ENCODE assay signal across 7 cellular contexts in genomic region chr1:88595355-88595754, GRCh38.
A peak's percentile ranks its signal among the peaks of the same experiment; 100 is the strongest.
DNase-seq lines count a peak whose midpoint lies in the region; ATAC-seq, FAIRE-seq and TF ChIP-seq lines count a peak whose summit lies in the region.

No MANE protein-coding gene starts in this region.

- H3K36me3 ChIP-seq in fibroblast of lung (ENCODE audit: control insufficient read depth, insufficient read depth, low read length): no peaks in the 10 kb centered on the region

- peak; percentile 45 for FAIRE-seq in H54 (lab: Jason Lieb, UNC)

- H3K4me2 ChIP-seq in fibroblast of lung (ENCODE audit: extremely low read depth, insufficient read depth, low read length): no peak overlapping the region

- TF ChIP-seq POLR2A in H54 (IDR thresholded peaks at IDR 0.05; ENCODE audit: low read depth, low read length): no peak

- H3K79me2 ChIP-seq in fibroblast of lung (ENCODE audit: control insufficient read depth, insufficient read depth, low read length): no peaks in the 10 kb centered on the region

- no peak for ATAC-seq in GM21576 (IDR thresholded peaks at IDR 0.05; ENCODE audit: unreplicated experiment)
- no peak for ATAC-seq in sciatic nerve
- ATAC-seq in GM18867 (IDR thresholded peaks at IDR 0.05; ENCODE audit: unreplicated experiment): no peak

- TF ChIP-seq CTCF in fibroblast of lung (conservative IDR thresholded peaks at IDR 0.05 in 1 of 2, IDR thresholded peaks at IDR 0.05 in 1 of 2; ENCODE audit: low read depth in 1 of 2, low read length in 2 of 2): peak; percentile 19 to 60

- no peaks in the 10 kb centered on the region for H3K4me1 ChIP-seq in fibroblast of lung (ENCODE audit: control insufficient read depth, extremely low read depth, insufficient read depth, low read length)

- H3K9ac ChIP-seq in fibroblast of lung (ENCODE audit: insufficient read depth, low read length): no peak overlapping the region

- H2AFZ ChIP-seq in fibroblast of lung (ENCODE audit: low read length): no peak overlapping the region

- H3K4me3 ChIP-seq in fibroblast of lung (replicated peaks in 1 of 4; ENCODE audit: control extremely low read depth in 1 of 4, insufficient read depth in 1 of 4, low read depth in 3 of 4, low read length in 4 of 4): no peak overlapping the region

- H4K20me1 ChIP-seq in fibroblast of lung (ENCODE audit: control insufficient read depth, extremely low read depth, insufficient read depth, low read length): no peaks in the 10 kb centered on the region

- H3K9me3 ChIP-seq in fibroblast of lung (ENCODE audit: control insufficient read depth, insufficient read depth, low read depth, low read length): no peaks in the 10 kb centered on the region

- H3K27me3 ChIP-seq in fibroblast of lung (ENCODE audit: control insufficient read depth, insufficient read depth, low read length): no peaks in the 10 kb centered on the region

- no peak overlapping the region for H3K27ac ChIP-seq in fibroblast of lung (ENCODE audit: insufficient read depth, low read length)

- DNase-seq in GDM1 (lab: John Stamatoyannopoulos, UW) (peak; percentile 7), H54 (ENCODE audit: insufficient read length, low spot score) (no peak), NOMO-1 treated with dmso at 0.1 percent for 144 hours (lab: John Stamatoyannopoulos, UW; ENCODE audit: unreplicated experiment) (peak; percentile 7), fibroblast of lung (ENCODE audit: low read depth in 2 of 2) (peak; percentile 29 to 72), sciatic nerve (ENCODE audit: low spot score) (no peak)

- intact Hi-C loops in sciatic nerve (cut with DNase I): no loop called here

Comparison
In these comparisons a context has a peak if more than half of its experiments do, and no peak if none do; other contexts are left out.
1. DNase-seq: peak in GDM1 (single experiment), NOMO-1 treated with dmso at 0.1 percent for 144 hours (single experiment) and fibroblast of lung (2 of 2); none in H54 (single experiment) and sciatic nerve (single experiment).